12 cellular contexts compared by ENCODE assay signal in genomic region chr6:35017461-35018183, GRCh38.
DNase-seq lines count a peak whose midpoint lies in the region; ATAC-seq and TF ChIP-seq lines count a peak whose summit lies in the region.
"Had no signal": no experiment of that assay in that cellular context is flagged by ENCODE, and none has a peak within 500 bp of the region (broad histone marks: within the 10 kb centered on the region; RNA-seq: fewer than 3 reads in every experiment).

No MANE protein-coding gene starts in this region.

- no peaks in the 10 kb centered on the region for H3K9me3 ChIP-seq in GM23248 (ENCODE audit: low read depth)
- no peaks in the 10 kb centered on the region for H3K9me3 ChIP-seq in duodenal mucosa (ENCODE audit: control insufficient read depth in 1 of 2, low read length in 2 of 2)
- H3K9me3 ChIP-seq in lower lobe of right lung = no peaks in the 10 kb centered on the region
- H3K9me3 ChIP-seq: MG63 had no signal

- H3K4me1 ChIP-seq in GM23248 (ENCODE audit: insufficient read depth) = peaks cover 42% of the 10 kb centered on the region
- no peaks in the 10 kb centered on the region for H3K4me1 ChIP-seq in duodenal mucosa (ENCODE audit: control insufficient read depth in 1 of 2, insufficient read depth in 2 of 2, low read length in 2 of 2)
- peaks cover 72% of the 10 kb centered on the region for H3K4me1 ChIP-seq in lower lobe of right lung

- H2AFZ ChIP-seq in GM23248 = peak overlapping the region; percentile 69

- in situ Hi-C loops in GM23248 (cut with MboI) = no loop called here

- no peaks in the 10 kb centered on the region for H3K27me3 ChIP-seq in GM23248 (replicated peaks; ENCODE audit: insufficient read depth)
- H3K27me3 ChIP-seq in duodenal mucosa (ENCODE audit: control insufficient read depth in 1 of 2, insufficient read depth in 2 of 2, low read length in 2 of 2) = no peaks in the 10 kb centered on the region
- H3K27me3 ChIP-seq in lower lobe of right lung (ENCODE audit: low read depth) = no peaks in the 10 kb centered on the region
- H3K27me3 ChIP-seq: MG63 had no signal

- TF ChIP-seq CTCF in lower lobe of right lung (IDR thresholded peaks at IDR 0.05) = no peak

- intact Hi-C loops in lower lobe of right lung (cut with DNase I) = no loop called here

- H3K9ac ChIP-seq in GM23248 (peak overlapping the region; percentile 48), duodenal mucosa (ENCODE audit: low read depth in 1 of 2, low read length in 2 of 2) (peak overlapping the region; percentile 12 to 41)

- H3K4me2 ChIP-seq in GM23248 (ENCODE audit: unreplicated experiment) = peak overlapping the region; percentile 66

- H3K9me2 ChIP-seq in GM23248 (ENCODE audit: insufficient read depth) = no peaks in the 10 kb centered on the region

- H4K20me1 ChIP-seq in GM23248 (ENCODE audit: insufficient read depth) = no peaks in the 10 kb centered on the region

- H3K27ac ChIP-seq in GM23248 = peak overlapping the region; percentile 43
- peak overlapping the region; percentile 87 for H3K27ac ChIP-seq in duodenal mucosa (ENCODE audit: low read depth, low read length)
- H3K27ac ChIP-seq in lower lobe of right lung = peak overlapping the region; percentile 90
- peak overlapping the region in 20 of 21 experiments; percentile 25 to 89 (median 76) for H3K27ac ChIP-seq in skin epidermis

- no peaks in the 10 kb centered on the region for H3K36me3 ChIP-seq in GM23248 (ENCODE audit: low read depth)
- H3K36me3 ChIP-seq in duodenal mucosa (ENCODE audit: control insufficient read depth in 1 of 2, insufficient read depth in 2 of 2, low read length in 2 of 2) = peaks cover 12 to 25% of the 10 kb centered on the region in 2 donors
- peaks cover 20% of the 10 kb centered on the region for H3K36me3 ChIP-seq in lower lobe of right lung

- H3K79me2 ChIP-seq in GM23248 (ENCODE audit: insufficient read depth) = no peaks in the 10 kb centered on the region

- H3F3A ChIP-seq in GM23248 (ENCODE audit: insufficient read depth) = peaks cover 36% of the 10 kb centered on the region

- H3K4me3 ChIP-seq in GM23248 (peak overlapping the region; percentile 30), duodenal mucosa (ENCODE audit: low read depth in 1 of 2, low read length in 2 of 2) (peak overlapping the region; percentile 55 to 61), lower lobe of right lung (peak overlapping the region; percentile 64), skin epidermis (peak overlapping the region in 6 of 7 experiments; percentile 4 to 33 (median 14))
- H3K4me3 ChIP-seq: MG63 had no signal

- WGBS in GM23248 (ENCODE audit: low coverage in 1 of 2, low lambda C conversion rate in 2 of 2, missing lambda C conversion rate in 2 of 2), 2 experiments = 11 to 15% methylated on average over 26 of the region's 26 CpGs

- ATAC-seq in lower lobe of right lung = peak; percentile 67 to 75
- ATAC-seq in HG03378 (IDR thresholded peaks at IDR 0.05; ENCODE audit: unreplicated experiment) = no peak
- no peak for ATAC-seq in HG03521 (IDR thresholded peaks at IDR 0.05; ENCODE audit: unreplicated experiment)

- DNase-seq in GM23248 (peak; percentile 70), lower lobe of right lung (peak; percentile 62), middle frontal gyrus (ENCODE audit: extremely low spot score, low spot score) (no peak), activated gamma-delta T cell (lab: John Stamatoyannopoulos, UW) (no peak)
- DNase-seq: COR-L47, MG63, midbrain, NCI-H748 treated with DMSO at 0.1 percent for 48 hours had no signal

Comparison
In these comparisons a context has a peak if more than half of its experiments do, and no peak if none do; other contexts are left out.
1. DNase-seq: peak in GM23248 (single experiment) and lower lobe of right lung (single experiment); none in middle frontal gyrus (single experiment) and activated gamma-delta T cell (single experiment).
2. H3K4me3 ChIP-seq: peak in every context shown above with its lines; median percentile 64 in lower lobe of right lung; 58 in duodenal mucosa; 30 in GM23248; 14 in skin epidermis.
3. ATAC-seq: peak in lower lobe of right lung (2 of 2); none in HG03378 (single experiment) and HG03521 (single experiment).
4. Peak in every context shown above with its lines, with median percentiles within 50 percentile points of each other: H3K27ac ChIP-seq.